28 cellular contexts compared by ENCODE assay signal in the genomic region with DNA sequence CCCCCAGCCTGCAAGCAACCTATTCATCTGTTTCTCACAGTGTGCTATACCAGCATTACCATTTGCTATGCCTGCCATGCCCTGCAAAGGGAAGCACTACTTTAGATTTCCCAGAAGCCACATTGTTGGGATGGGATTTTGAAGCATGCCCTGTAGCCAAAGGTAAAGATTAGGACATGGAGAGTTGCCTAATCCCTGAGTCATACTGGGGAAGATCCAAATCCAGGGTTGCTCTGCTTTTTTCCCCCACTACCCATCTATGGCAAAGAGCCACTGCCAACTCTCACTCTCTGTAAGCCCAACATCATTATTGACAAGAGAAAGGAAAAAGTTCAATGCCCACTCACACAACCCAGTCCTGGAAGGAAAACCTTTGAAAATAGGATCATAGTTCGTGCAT. TPM values are rescaled to one million over a fixed set of nuclear protein-coding genes. Genes with fewer than 3 reads are reported as not detected.
A peak's percentile ranks its signal among the peaks of the same experiment; 100 is the strongest.
DNase-seq lines count a peak whose midpoint lies in the region; ATAC-seq and TF ChIP-seq lines count a peak whose summit lies in the region.
"Had no signal": no experiment of that assay in that cellular context is flagged by ENCODE, and none has a peak within 500 bp of the region (broad histone marks: within the 10 kb centered on the region; RNA-seq: fewer than 3 reads in every experiment).

No MANE protein-coding gene starts in this region.

- H3K4me3 ChIP-seq in PC-3 (ENCODE audit: low read length) (no peak overlapping the region), cardiac fibroblast (replicated peaks in 1 of 2; ENCODE audit: low read depth in 2 of 2, low read length in 2 of 2) (no peak overlapping the region)
- H3K4me3 ChIP-seq: ascending aorta, GM12878, neural progenitor cell, Peyer's patch, SJCRH30, stomach, vagina had no signal

- DNase-seq in EL (peak; percentile 6), PC-3 (peak; percentile 67), cardiac fibroblast (ENCODE audit: low read depth in 2 of 2) (peak; percentile 40 to 49), left lobe of liver (ENCODE audit: low spot score) (peak; percentile 46), NAMALWA (ENCODE audit: low spot score) (no peak), mucosa of gallbladder (ENCODE audit: low spot score) (no peak), NCI-H1105 treated with DMSO at 0.1 percent for 48 hours (lab: John Stamatoyannopoulos, UW) (no peak)
- DNase-seq: activated CD4-positive, alpha-beta T cell treated with anti-CD3 and anti-CD28 coated beads, Interleukin-2, amount 50 U/mL, for 1 hour; activated effector memory CD4-positive, alpha-beta T cell treated with anti-CD3 and anti-CD28 coated beads, Interleukin-2, amount 50 U/mL, for 16 hours; activated T-cell treated with anti-CD3 and anti-CD28 coated beads, Interleukin-2, amount 50 U/mL, for 24 hours; CD4-positive, alpha-beta T cell; central memory CD4-positive, alpha-beta T cell; effector memory CD8-positive, alpha-beta T cell; hippocampal formation; NCI-H146; NCI-H748 treated with DMSO at 0.1 percent for 48 hours; Peyer's patch; SJCRH30; stimulated activated CD4-positive, alpha-beta T cell treated with anti-CD3 and anti-CD28 coated beads, Interleukin-4, amount 100 ng/mL, for 1 hour; stomach; T-helper 9 cell had no signal

- no TSS peak for BruUV-seq in PC-3 (replicated peaks; lab: Mats Ljungman, UMichigan)

- H3K4me1 ChIP-seq in PC-3 (ENCODE audit: insufficient read depth, low read length): peaks cover 14% of the 10 kb centered on the region
- H3K4me1 ChIP-seq: ascending aorta, neural progenitor cell, Peyer's patch, SJCRH30, stomach, vagina had no signal

- no peak overlapping the region for H3K9ac ChIP-seq in PC-3 (ENCODE audit: low read length)
- H3K9ac ChIP-seq: KMS-11, neural progenitor cell had no signal

- no peaks in the 10 kb centered on the region for H3K9me3 ChIP-seq in PC-3 (ENCODE audit: low read length)
- H3K9me3 ChIP-seq: ascending aorta, Peyer's patch, SJCRH30, stomach, vagina had no signal

- no peak overlapping the region for H3K27ac ChIP-seq in PC-3 (ENCODE audit: low read length)
- H3K27ac ChIP-seq: ascending aorta, KMS-11, neural progenitor cell, Peyer's patch, SJCRH30, stomach, vagina had no signal

- no peaks in the 10 kb centered on the region for H3K36me3 ChIP-seq in PC-3 (ENCODE audit: low read depth, low read length)
- H3K36me3 ChIP-seq: ascending aorta, neural progenitor cell, Peyer's patch, SJCRH30, stomach, vagina had no signal

- CTCF ChIA-PET in PC-3 (lab: Charles Lee): no interaction called here

- no peaks in the 10 kb centered on the region for H3K27me3 ChIP-seq in PC-3 (ENCODE audit: low read length)
- H3K27me3 ChIP-seq: ascending aorta, neural progenitor cell, Peyer's patch, SJCRH30, stomach, vagina had no signal

- no peak overlapping the region for H2AFZ ChIP-seq in PC-3 (ENCODE audit: low read length)
- H2AFZ ChIP-seq: neural progenitor cell had no signal

- POLR2A ChIA-PET in PC-3 (lab: Charles Lee; ENCODE audit: unreplicated experiment): no interaction called here

- intact Hi-C loops in PC-3 (cut with micrococcal nuclease): no loop called here

- no peaks in the 10 kb centered on the region for H3K9me2 ChIP-seq in PC-3 (replicated peaks; ENCODE audit: low read length)

- H3F3A ChIP-seq in PC-3 (ENCODE audit: low read length, unreplicated experiment): no peaks in the 10 kb centered on the region

- no peaks in the 10 kb centered on the region for H3K79me2 ChIP-seq in PC-3 (ENCODE audit: low read length)

- TF ChIP-seq CTCF in PC-3 (conservative IDR thresholded peaks at IDR 0.05; ENCODE audit: low read depth, low read length) (no peak), cardiac fibroblast (IDR thresholded peaks at IDR 0.05; ENCODE audit: low read depth, low read length) (no peak)

- H4K20me1 ChIP-seq in PC-3 (ENCODE audit: low read length): no peaks in the 10 kb centered on the region

- peak; percentile 29 for ATAC-seq in PC-3
- peak; percentile 77 for ATAC-seq in left lobe of liver
- ATAC-seq in activated CD4-positive, CD25-positive, alpha-beta regulatory T cell treated with anti-CD3 and anti-CD28 coated beads, Interleukin-2, amount 50 U/mL, for 24 hours: no peak
- ATAC-seq: effector memory CD8-positive, alpha-beta T cell; GM12878; sciatic nerve had no signal

- H3K4me2 ChIP-seq in PC-3 (ENCODE audit: low read length): no peak overlapping the region
- H3K4me2 ChIP-seq: KMS-11, neural progenitor cell had no signal

RNA-seq across cellular contexts. Expression of gene TMEM164, which starts 36.7 kb away (rescaled TPM):
- total RNA-seq in PC-3 (2014; rRNA removed) (23.7 and 26.6 TPM in 2 replicates), left lobe of liver (1.8 TPM), mucosa of gallbladder (45.8 TPM)

Comparison
In these comparisons a context has a peak if more than half of its experiments do, and no peak if none do; other contexts are left out.
1. DNase-seq: peak in EL (single experiment), PC-3 (single experiment), cardiac fibroblast (2 of 2) and left lobe of liver (single experiment); none in NAMALWA (single experiment), mucosa of gallbladder (single experiment) and NCI-H1105 treated with DMSO at 0.1 percent for 48 hours (single experiment).
2. ATAC-seq: peak in PC-3 (single experiment) and left lobe of liver (single experiment); none in activated CD4-positive, CD25-positive, alpha-beta regulatory T cell treated with anti-CD3 and anti-CD28 coated beads, Interleukin-2, amount 50 U/mL, for 24 hours (0 of 2).